26 cellular contexts compared by ENCODE assay signal in the genomic region with DNA sequence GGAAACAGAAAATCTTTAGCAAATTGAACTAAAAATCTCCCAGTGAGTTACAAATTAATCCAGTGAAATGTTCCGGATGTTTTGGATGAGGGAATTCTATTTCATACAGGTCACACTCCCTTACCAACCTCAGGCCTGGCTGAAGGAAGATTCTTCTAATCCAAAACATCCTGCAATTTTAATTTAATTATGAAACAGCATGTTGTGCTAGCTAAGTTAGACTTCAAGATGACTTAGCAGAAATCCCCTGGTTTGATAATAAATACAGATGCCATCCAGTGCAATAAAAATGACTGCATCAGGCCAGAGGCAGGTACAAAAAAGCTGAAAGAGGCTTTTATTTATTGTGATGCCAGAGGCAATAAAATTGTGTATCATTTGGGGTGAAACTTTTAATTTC.
DNase-seq lines count a peak whose midpoint lies in the region; ATAC-seq and TF ChIP-seq lines count a peak whose summit lies in the region.
"Had no signal": no experiment of that assay in that cellular context is flagged by ENCODE, and none has a peak within 500 bp of the region (broad histone marks: within the 10 kb centered on the region; RNA-seq: fewer than 3 reads in every experiment).

No MANE protein-coding gene starts in this region.

- H3K27ac Mint-ChIP-seq in naive thymus-derived CD4-positive, alpha-beta T cell, result no peak overlapping the region

- peaks cover 2% of the 10 kb centered on the region for H3K9me3 ChIP-seq in adipocyte (ENCODE audit: control insufficient read depth, low read length)
- peaks cover 0 to 4% (median 0%) of the 10 kb centered on the region in 3 experiments for H3K9me3 ChIP-seq in naive thymus-derived CD4-positive, alpha-beta T cell (ENCODE audit: control insufficient read depth in 2 of 3, low read length in 3 of 3)
- H3K9me3 ChIP-seq: SJSA1 had no signal

- H3K27me3 Mint-ChIP-seq in naive thymus-derived CD4-positive, alpha-beta T cell, result peaks cover 3 to 21% (median 12%) of the 10 kb centered on the region in 5 donors

- CTCF ChIA-PET in naive thymus-derived CD4-positive, alpha-beta T cell (lab: Charles Lee), result no interaction called here

- H3K4me3 Mint-ChIP-seq in naive thymus-derived CD4-positive, alpha-beta T cell, result no peak overlapping the region
- H3K4me3 Mint-ChIP-seq: CD4-positive, CD25-positive, alpha-beta regulatory T cell had no signal

- H3K4me1 ChIP-seq in KMS-11 (ENCODE audit: low read depth, poor library complexity, severe bottlenecking) (peaks cover 45% of the 10 kb centered on the region), adipocyte (ENCODE audit: control insufficient read depth, insufficient read depth, low read length) (no peaks in the 10 kb centered on the region)
- no peaks in the 10 kb centered on the region for H3K4me1 ChIP-seq in naive thymus-derived CD4-positive, alpha-beta T cell (ENCODE audit: control insufficient read depth in 2 of 2, insufficient read depth in 2 of 2, low read length in 2 of 2)
- H3K4me1 ChIP-seq: SJSA1 had no signal

- H4K20me1 ChIP-seq in KMS-11 (ENCODE audit: insufficient read depth), result no peaks in the 10 kb centered on the region

- H3K9me3 Mint-ChIP-seq in naive thymus-derived CD4-positive, alpha-beta T cell, result peaks cover 6 to 32% (median 17%) of the 10 kb centered on the region in 11 donors

- H3K36me3 ChIP-seq in KMS-11 (ENCODE audit: insufficient read depth) (no peaks in the 10 kb centered on the region), adipocyte (ENCODE audit: control insufficient read depth, insufficient read depth, low read length, severe bottlenecking) (no peaks in the 10 kb centered on the region)
- no peaks in the 10 kb centered on the region for H3K36me3 ChIP-seq in naive thymus-derived CD4-positive, alpha-beta T cell (ENCODE audit: control insufficient read depth in 2 of 3, insufficient read depth in 3 of 3, low read length in 3 of 3)
- H3K36me3 ChIP-seq: SJSA1 had no signal

- no peaks in the 10 kb centered on the region for H3K79me2 ChIP-seq in KMS-11 (ENCODE audit: insufficient read depth, low read depth)

- ATAC-seq in naive thymus-derived CD4-positive, alpha-beta T cell, result no peak
- ATAC-seq: HCT116, PC-3, Right ventricle myocardium inferior had no signal

- no peak overlapping the region; the same call in 1 of the 2 replicates for H3K27ac ChIP-seq in KMS-11
- H3K27ac ChIP-seq in naive thymus-derived CD4-positive, alpha-beta T cell (ENCODE audit: low read depth, low read length), result no peak overlapping the region
- H3K27ac ChIP-seq: 22Rv1, SJSA1 had no signal

- H3K36me3 Mint-ChIP-seq in naive thymus-derived CD4-positive, alpha-beta T cell, result peaks cover 0 to 11% (median 0%) of the 10 kb centered on the region in 5 donors
- H3K36me3 Mint-ChIP-seq: CD4-positive, CD25-positive, alpha-beta regulatory T cell had no signal

- H3K4me3 ChIP-seq in KMS-11 (IDR thresholded peaks at IDR 0.05; ENCODE audit: insufficient read depth, low read depth, low read length) (no peak overlapping the region), adipocyte (ENCODE audit: low read length) (no peak overlapping the region)
- H3K4me3 ChIP-seq in naive thymus-derived CD4-positive, alpha-beta T cell (ENCODE audit: low read length), result no peak overlapping the region
- H3K4me3 ChIP-seq: SJSA1 had no signal

- no peak overlapping the region; the same call in 1 of the 2 replicates for H2AFZ ChIP-seq in KMS-11 (ENCODE audit: low read depth)

- peak overlapping the region; percentile 82; the same call in 1 of the 2 replicates for H3K4me2 ChIP-seq in KMS-11

- POLR2A ChIA-PET in naive thymus-derived CD4-positive, alpha-beta T cell (lab: Charles Lee), result no interaction called here

- no peak overlapping the region; the same call in 1 of the 2 replicates for H3K9ac ChIP-seq in KMS-11
- H3K9ac ChIP-seq in adipocyte (ENCODE audit: low read length), result no peak overlapping the region

- intact Hi-C loops in naive thymus-derived CD4-positive, alpha-beta T cell (cut with micrococcal nuclease), result no loop called here

- H3K27me3 ChIP-seq in KMS-11 (ENCODE audit: insufficient read depth, low read depth), result no peaks in the 10 kb centered on the region
- H3K27me3 ChIP-seq in adipocyte (replicated peaks; ENCODE audit: control insufficient read depth, insufficient read depth, low read length), result peaks cover 18% of the 10 kb centered on the region
- peaks cover 0 to under 1% of the 10 kb centered on the region in 2 donors for H3K27me3 ChIP-seq in naive thymus-derived CD4-positive, alpha-beta T cell (ENCODE audit: control insufficient read depth in 2 of 2, insufficient read depth in 2 of 2, low read length in 2 of 2)
- H3K27me3 ChIP-seq: SJSA1 had no signal

- TF ChIP-seq CTCF in KMS-11 (conservative IDR thresholded peaks at IDR 0.05; ENCODE audit: low read depth, low read length), result no peak

- peaks cover 4 to 14% (median 10%) of the 10 kb centered on the region in 7 donors for H3K4me1 Mint-ChIP-seq in naive thymus-derived CD4-positive, alpha-beta T cell

- peak; percentile 83 for DNase-seq in NCI-H82 (lab: John Stamatoyannopoulos, UW)
- DNase-seq in NCI-H82 treated with DMSO at 0.1 percent for 48 hours (lab: John Stamatoyannopoulos, UW; ENCODE audit: unreplicated experiment), result no peak
- DNase-seq in adipocyte (ENCODE audit: low read depth), result peak; percentile 15
- peak; percentile 37 for DNase-seq in kidney tubule cell (ENCODE audit: low spot score)
- DNase-seq in naive thymus-derived CD4-positive, alpha-beta T cell, result no peak
- DNase-seq in HPDE6-E6E7 (ENCODE audit: extremely low spot score), result no peak
- no peak for DNase-seq in SHP77 (lab: John Stamatoyannopoulos, UW)
- DNase-seq: CD4-positive, CD25-positive, alpha-beta regulatory T cell; DMS53; EL; GDM1; GOT3; KBM-7; NCI-H1092; NCI-H1436; NCI-H187; NCI-H2081 treated with DMSO at 0.1 percent for 48 hours; NCI-H2171; NCI-H345; NCI-H510A treated with DMSO at 0.1 percent for 48 hours; PC-3 had no signal

Comparison
In these comparisons a context has a peak if more than half of its experiments do, and no peak if none do; other contexts are left out.
1. DNase-seq: peak in NCI-H82 (single experiment), adipocyte (single experiment) and kidney tubule cell (single experiment); none in NCI-H82 treated with DMSO at 0.1 percent for 48 hours (single experiment), naive thymus-derived CD4-positive, alpha-beta T cell (0 of 9), HPDE6-E6E7 (single experiment) and SHP77 (0 of 2).